15 cellular contexts compared by ENCODE assay signal in genomic region chr15:85463976-85464375, GRCh38.
DNase-seq lines count a peak whose midpoint lies in the region; ATAC-seq and TF ChIP-seq lines count a peak whose summit lies in the region.
"Had no signal": no experiment of that assay in that cellular context is flagged by ENCODE, and none has a peak within 500 bp of the region (broad histone marks: within the 10 kb centered on the region; RNA-seq: fewer than 3 reads in every experiment).

No MANE protein-coding gene starts in this region.

- H2AFZ ChIP-seq in OCI-LY7 (ENCODE audit: low read length), result no peak overlapping the region

- no peak for TF ChIP-seq POLR2A in esophagus muscularis mucosa (IDR thresholded peaks at IDR 0.05; ENCODE audit: low read depth)

- H3K79me2 ChIP-seq in OCI-LY7 (ENCODE audit: insufficient read depth, low read depth, low read length), result peaks cover 88% of the 10 kb centered on the region

- no peaks in the 10 kb centered on the region for H3K36me3 ChIP-seq in CD4-positive, alpha-beta memory T cell (ENCODE audit: insufficient read depth, low read length)
- H3K36me3 ChIP-seq in OCI-LY7 (ENCODE audit: insufficient read depth, low read length) (peaks cover 15% of the 10 kb centered on the region), esophagus muscularis mucosa (no peaks in the 10 kb centered on the region)
- H3K36me3 ChIP-seq: transverse colon had no signal

- H3K4me3 ChIP-seq in CD4-positive, alpha-beta memory T cell (ENCODE audit: low read length in 2 of 2), result no peak overlapping the region
- H3K4me3 ChIP-seq in OCI-LY7 (ENCODE audit: low read depth, low read length, poor library complexity, severe bottlenecking) (no peak overlapping the region), esophagus muscularis mucosa (no peak overlapping the region)
- H3K4me3 ChIP-seq: transverse colon had no signal

- 58% methylated on average over 6 of the region's 6 CpGs for WGBS in esophagus muscularis mucosa

- intact Hi-C loops in CD4-positive, alpha-beta memory T cell (cut with micrococcal nuclease), result no loop called here
- intact Hi-C loops in OCI-LY7 (cut with micrococcal nuclease; ENCODE audit: unreplicated experiment) (no loop called here), esophagus muscularis mucosa (cut with DNase I) (no loop called here)

- no peak for TF ChIP-seq CTCF in OCI-LY7 (conservative IDR thresholded peaks at IDR 0.05; ENCODE audit: low read length)
- no peak for TF ChIP-seq CTCF in esophagus muscularis mucosa (IDR thresholded peaks at IDR 0.05)
- no peak for TF ChIP-seq CTCF in neural crest cell (conservative IDR thresholded peaks at IDR 0.05)

- peak overlapping the region in 2 of 8 donors; percentile 1 to 26 for H3K4me3 Mint-ChIP-seq in CD4-positive, alpha-beta memory T cell
- H3K4me3 Mint-ChIP-seq in neural crest cell, result peak overlapping the region; percentile 80

- H3K4me1 Mint-ChIP-seq in CD4-positive, alpha-beta memory T cell, result peaks cover 43 to 64% (median 51%) of the 10 kb centered on the region in 4 donors
- H3K4me1 Mint-ChIP-seq in neural crest cell, result peaks cover 59% of the 10 kb centered on the region

- H3K9me3 Mint-ChIP-seq in CD4-positive, alpha-beta memory T cell, result no peaks in the 10 kb centered on the region
- H3K9me3 Mint-ChIP-seq in neural crest cell, result no peaks in the 10 kb centered on the region

- H3K27ac Mint-ChIP-seq in CD4-positive, alpha-beta memory T cell, result peak overlapping the region in 4 of 7 donors; percentile 13 to 38 (median 26)
- H3K27ac Mint-ChIP-seq in neural crest cell (ENCODE audit: unreplicated experiment), result peak overlapping the region; percentile 63

- H3K9me3 ChIP-seq in CD4-positive, alpha-beta memory T cell (ENCODE audit: control insufficient read depth in 1 of 2, low read length in 2 of 2), result no peaks in the 10 kb centered on the region
- H3K9me3 ChIP-seq in OCI-LY7 (ENCODE audit: low read length) (peaks cover 6% of the 10 kb centered on the region; the same call in 1 of the 2 replicates), esophagus muscularis mucosa (no peaks in the 10 kb centered on the region)
- H3K9me3 ChIP-seq: transverse colon had no signal

- ATAC-seq in GM19035 (IDR thresholded peaks at IDR 0.05; ENCODE audit: unreplicated experiment), result no peak
- no peak for ATAC-seq in GM18511 (IDR thresholded peaks at IDR 0.05; ENCODE audit: unreplicated experiment)

- H3K9me2 ChIP-seq in OCI-LY7 (ENCODE audit: insufficient read depth, low read length), result no peaks in the 10 kb centered on the region

- H3K4me1 ChIP-seq in CD4-positive, alpha-beta memory T cell (ENCODE audit: insufficient read depth, low read length), result peaks cover 7% of the 10 kb centered on the region
- H3K4me1 ChIP-seq in OCI-LY7 (ENCODE audit: insufficient read depth, low read length, poor library complexity, severe bottlenecking) (peaks cover 78% of the 10 kb centered on the region), esophagus muscularis mucosa (peaks cover 32 to 65% (median 60%) of the 10 kb centered on the region in 4 donors)

- H3K27me3 Mint-ChIP-seq in CD4-positive, alpha-beta memory T cell, result no peaks in the 10 kb centered on the region
- no peaks in the 10 kb centered on the region for H3K27me3 Mint-ChIP-seq in neural crest cell (ENCODE audit: low read depth)

- peaks cover 3 to 11% of the 10 kb centered on the region in 2 donors for H3K36me3 Mint-ChIP-seq in CD4-positive, alpha-beta memory T cell
- H3K36me3 Mint-ChIP-seq in neural crest cell (ENCODE audit: low read depth), result peaks cover 7% of the 10 kb centered on the region

- H4K20me1 ChIP-seq in OCI-LY7 (ENCODE audit: insufficient read depth, low read length), result peaks cover 21% of the 10 kb centered on the region; the same call in 1 of the 2 replicates

- POLR2A ChIA-PET in CD4-positive, alpha-beta memory T cell (lab: Charles Lee; ENCODE audit: partially characterized antibody), result no interaction called here
- POLR2A ChIA-PET in OCI-LY7 (lab: Charles Lee), result interaction anchor here (0.6 to 1.4 kb wide), 4 partner anchors 12 to 49 kb away, joined by 3 to 7 read pairs (median 4); no protein-coding TSS in a partner anchor

- no peak for TF ChIP-seq EP300 in esophagus muscularis mucosa (IDR thresholded peaks at IDR 0.05)

- no TSS peak for BruUV-seq in OCI-LY7 (replicated peaks; lab: Mats Ljungman, UMichigan)

- H3K4me2 ChIP-seq in OCI-LY7 (ENCODE audit: low read length), result peak overlapping the region; percentile 43; the same call in 1 of the 2 replicates

- CTCF ChIA-PET in CD4-positive, alpha-beta memory T cell (lab: Charles Lee; ENCODE audit: partially characterized antibody), result interaction anchor here (0.9 kb wide), 1 partner anchor 168 kb away, joined by 3 read pairs; no protein-coding TSS in a partner anchor
- CTCF ChIA-PET in OCI-LY7 (lab: Charles Lee; ENCODE audit: unreplicated experiment), result no interaction called here

- H3K27me3 ChIP-seq in CD4-positive, alpha-beta memory T cell (ENCODE audit: insufficient read depth, low read length), result no peaks in the 10 kb centered on the region
- no peaks in the 10 kb centered on the region for H3K27me3 ChIP-seq in esophagus muscularis mucosa
- H3K27me3 ChIP-seq: transverse colon had no signal

- DNase-seq in CD4-positive, alpha-beta memory T cell, result no peak
- DNase-seq in OCI-LY7 (ENCODE audit: low spot score) (no peak), esophagus muscularis mucosa (ENCODE audit: extremely low spot score) (no peak), neural crest cell (ENCODE audit: low read depth, low spot score) (no peak), HuH-7.5 (ENCODE audit: low spot score) (no peak)
- DNase-seq in activated CD4-positive, alpha-beta T cell treated with anti-CD3 and anti-CD28 coated beads, Interleukin-2, amount 50 U/mL, for 1 hour, result no peak
- DNase-seq: activated T-cell treated with anti-CD3 and anti-CD28 coated beads, Interleukin-2, amount 50 U/mL, for 1 hour; amniotic stem cell; DMS 273 treated with DMSO at 0.1 percent for 48 hours; NCI-H2107; NCI-H774; RPMI8226; transverse colon had no signal

- H3K27ac ChIP-seq in CD4-positive, alpha-beta memory T cell (ENCODE audit: low read depth, low read length), result no peak overlapping the region
- peak overlapping the region; percentile 31 for H3K27ac ChIP-seq in OCI-LY7 (ENCODE audit: low read depth, low read length, poor library complexity, severe bottlenecking)
- peak overlapping the region; percentile 45 to 50 (median 49) for H3K27ac ChIP-seq in esophagus muscularis mucosa (replicated peaks in 1 of 4)
- H3K27ac ChIP-seq: transverse colon had no signal
